In genomic region chr10:29766753-29767152, GRCh38 we compare ENCODE assay signal across 23 cellular contexts.
A peak's percentile ranks its signal among the peaks of the same experiment; 100 is the strongest.
DNase-seq lines count a peak whose midpoint lies in the region; ATAC-seq, FAIRE-seq and TF ChIP-seq lines count a peak whose summit lies in the region.
"Had no signal": no experiment of that assay in that cellular context is flagged by ENCODE, and none has a peak within 500 bp of the region (broad histone marks: within the 10 kb centered on the region; RNA-seq: fewer than 3 reads in every experiment).

No MANE protein-coding gene starts in this region.

- H3K27ac Mint-ChIP-seq in GM23338 = no peak overlapping the region
- H3K27ac Mint-ChIP-seq: CD4-positive, alpha-beta T cell; HFFc6 had no signal

- no peak overlapping the region for H3K4ac ChIP-seq in mesenchymal stem cell (ENCODE audit: low read depth in 1 of 2, low read length in 2 of 2)

- no peak overlapping the region for H3K23ac ChIP-seq in mesenchymal stem cell (ENCODE audit: low read length in 2 of 2)

- peaks cover 2% of the 10 kb centered on the region for H3K27me3 Mint-ChIP-seq in GM23338 (ENCODE audit: insufficient read depth, low read depth, poor library complexity)

- H3K36me3 Mint-ChIP-seq in GM23338 (ENCODE audit: low read depth) = 0 out of 3 replicates have a peak, but pooled peaks cover 3% of the 10 kb centered on the region

- H2BK12ac ChIP-seq in mesenchymal stem cell (ENCODE audit: low read length in 2 of 2) = no peak overlapping the region

- H3K14ac ChIP-seq in mesenchymal stem cell (ENCODE audit: low read length in 2 of 2) = no peak overlapping the region

- H3K9me3 ChIP-seq in mesenchymal stem cell (ENCODE audit: control insufficient read depth, low read length) (no peaks in the 10 kb centered on the region), sigmoid colon (no peaks in the 10 kb centered on the region)
- H3K9me3 ChIP-seq: A549, Caco-2 had no signal

- no peaks in the 10 kb centered on the region for H3K4me1 ChIP-seq in GM23338 (ENCODE audit: insufficient read depth)
- H3K4me1 ChIP-seq in mesenchymal stem cell (ENCODE audit: control insufficient read depth, insufficient read depth, low read depth, low read length) = peaks cover 1% of the 10 kb centered on the region
- peaks cover 0 to 18% (median 14%) of the 10 kb centered on the region in 4 donors for H3K4me1 ChIP-seq in sigmoid colon
- H3K4me1 ChIP-seq: A549 had no signal

- FAIRE-seq in urothelium cell line (lab: Jason Lieb, UNC) = no peak
- FAIRE-seq: A549, D721Med, G401.6, GM12891, GM19239, HepG2 had no signal

- no peak for TF ChIP-seq EP300 in sigmoid colon (IDR thresholded peaks at IDR 0.05)

- H3F3A ChIP-seq in GM23338 (replicated peaks; ENCODE audit: low read depth) = no peaks in the 10 kb centered on the region

- 46% methylated on average over 3 of the region's 3 CpGs for WGBS in mesenchymal stem cell
- 65 to 66% methylated on average over 3 of the region's 3 CpGs for WGBS in sigmoid colon, 2 donors

- H2BK120ac ChIP-seq in mesenchymal stem cell (ENCODE audit: low read depth, low read length) = no peak overlapping the region

- H3K4me3 ChIP-seq in GM23338 (no peak overlapping the region), mesenchymal stem cell (ENCODE audit: insufficient read depth in 1 of 2, low read depth in 1 of 2, low read length in 2 of 2) (no peak overlapping the region), sigmoid colon (no peak overlapping the region), foreskin fibroblast (ENCODE audit: low read depth in 1 of 2, low read length in 2 of 2) (no peak overlapping the region)
- H3K4me3 ChIP-seq: A549 had no signal

- no peak overlapping the region for H3K4me3 Mint-ChIP-seq in GM23338
- H3K4me3 Mint-ChIP-seq: CD4-positive, alpha-beta T cell; HFFc6 had no signal

- ATAC-seq in GM23338 = no peak
- ATAC-seq: HCT116, HepG2 had no signal

- no peak overlapping the region for H3K27ac ChIP-seq in GM23338 (ENCODE audit: low read depth)
- H3K27ac ChIP-seq in mesenchymal stem cell (ENCODE audit: low read length, poor library complexity, severe bottlenecking) = no peak overlapping the region
- H3K27ac ChIP-seq in sigmoid colon = peak overlapping the region in 3 of 4 donors; percentile 33 to 69 (median 65)
- H3K27ac ChIP-seq: 22Rv1, A549, C4-2B had no signal

- 0 out of 2 replicates have a peak overlapping the region, but pooled peaks have one; percentile 59 for H2AFZ ChIP-seq in GM23338
- H2AFZ ChIP-seq in mesenchymal stem cell (ENCODE audit: low read depth, low read length) = no peak overlapping the region

- no peak overlapping the region for H2BK15ac ChIP-seq in mesenchymal stem cell (ENCODE audit: low read depth, poor library complexity, severe bottlenecking)

- no peak for TF ChIP-seq CTCF in GM23338 (conservative IDR thresholded peaks at IDR 0.05; ENCODE audit: low read depth in 2 of 2)
- no peak for TF ChIP-seq CTCF in sigmoid colon (IDR thresholded peaks at IDR 0.05)
- no peak for TF ChIP-seq CTCF in foreskin fibroblast (IDR thresholded peaks at IDR 0.05; ENCODE audit: low read depth, low read length)

- H2BK5ac ChIP-seq in mesenchymal stem cell (ENCODE audit: low read depth, low read length, poor library complexity, severe bottlenecking) = no peak overlapping the region

- H3K18ac ChIP-seq in mesenchymal stem cell (ENCODE audit: low read depth in 1 of 2, low read length in 2 of 2) = peak overlapping the region in 1 of 2 experiments; percentile 53

- H3K36me3 ChIP-seq in GM23338 (ENCODE audit: insufficient read depth) = no peaks in the 10 kb centered on the region
- H3K36me3 ChIP-seq in mesenchymal stem cell (ENCODE audit: control insufficient read depth in 1 of 2, insufficient read depth in 2 of 2, low read depth in 1 of 2, low read length in 2 of 2) = no peaks in the 10 kb centered on the region
- no peaks in the 10 kb centered on the region for H3K36me3 ChIP-seq in sigmoid colon

- DNase-seq in GM23338 (ENCODE audit: low spot score) = no peak
- DNase-seq in amniotic epithelial cell (ENCODE audit: low read depth) = peak; percentile 82
- peak; percentile 41 for DNase-seq in mesenchymal stem cell
- DNase-seq in sigmoid colon = no peak
- DNase-seq in urothelium cell line (ENCODE audit: low spot score) = no peak
- no peak for DNase-seq in NCI-H2081 treated with DMSO at 0.1 percent for 48 hours (lab: John Stamatoyannopoulos, UW)
- no peak for DNase-seq in foreskin fibroblast
- DNase-seq in HK-2 (ENCODE audit: unreplicated experiment) = no peak
- DNase-seq: AML-193; Caco-2; CD4-positive, alpha-beta T cell; GOT3; H7; HFFc6 had no signal

- H3K4me1 Mint-ChIP-seq in GM23338 = peaks cover 9% of the 10 kb centered on the region

- H3K9me2 ChIP-seq in GM23338 (ENCODE audit: insufficient read depth) = no peaks in the 10 kb centered on the region

- no peak overlapping the region for H2AK5ac ChIP-seq in mesenchymal stem cell (ENCODE audit: low read length, severe bottlenecking)

- no peaks in the 10 kb centered on the region for H3K27me3 ChIP-seq in GM23338 (ENCODE audit: insufficient read depth)
- peaks cover 0 to 10% of the 10 kb centered on the region in 2 experiments for H3K27me3 ChIP-seq in mesenchymal stem cell (ENCODE audit: control insufficient read depth in 1 of 2, insufficient read depth in 1 of 2, low read length in 2 of 2)
- no peaks in the 10 kb centered on the region for H3K27me3 ChIP-seq in sigmoid colon

- intact Hi-C loops in sigmoid colon (cut with DNase I) = no loop called here

- H3K79me1 ChIP-seq in mesenchymal stem cell (replicated peaks; ENCODE audit: low read length, poor library complexity, severe bottlenecking) = no peaks in the 10 kb centered on the region

- no peaks in the 10 kb centered on the region for H4K20me1 ChIP-seq in GM23338 (replicated peaks; ENCODE audit: insufficient read depth)

- no peaks in the 10 kb centered on the region for H3K79me2 ChIP-seq in GM23338 (replicated peaks; ENCODE audit: insufficient read depth)

- H4K91ac ChIP-seq in mesenchymal stem cell (ENCODE audit: low read length) = peak overlapping the region; percentile 9

- H3K4me2 ChIP-seq in GM23338 (no peak overlapping the region), mesenchymal stem cell (ENCODE audit: low read length, poor library complexity, severe bottlenecking) (no peak overlapping the region)
- H3K4me2 ChIP-seq: A549 had no signal

- no peak overlapping the region for H3K9ac ChIP-seq in mesenchymal stem cell (ENCODE audit: low read length)

- peaks cover 4% of the 10 kb centered on the region; the same call in 2 of the 3 replicates for H3K9me3 Mint-ChIP-seq in GM23338
- H3K9me3 Mint-ChIP-seq: CD4-positive, alpha-beta T cell; HFFc6 had no signal

- peak overlapping the region; percentile 47 for H4K8ac ChIP-seq in mesenchymal stem cell (ENCODE audit: low read length)

- no peak for TF ChIP-seq POLR2A in sigmoid colon (IDR thresholded peaks at IDR 0.05)

TF ChIP-seq in GM23338, 12 proteins besides CTCF, POLR2A, EP300 and RAD21 (continues in another document):
- TF ChIP-seq, protein P1, sequence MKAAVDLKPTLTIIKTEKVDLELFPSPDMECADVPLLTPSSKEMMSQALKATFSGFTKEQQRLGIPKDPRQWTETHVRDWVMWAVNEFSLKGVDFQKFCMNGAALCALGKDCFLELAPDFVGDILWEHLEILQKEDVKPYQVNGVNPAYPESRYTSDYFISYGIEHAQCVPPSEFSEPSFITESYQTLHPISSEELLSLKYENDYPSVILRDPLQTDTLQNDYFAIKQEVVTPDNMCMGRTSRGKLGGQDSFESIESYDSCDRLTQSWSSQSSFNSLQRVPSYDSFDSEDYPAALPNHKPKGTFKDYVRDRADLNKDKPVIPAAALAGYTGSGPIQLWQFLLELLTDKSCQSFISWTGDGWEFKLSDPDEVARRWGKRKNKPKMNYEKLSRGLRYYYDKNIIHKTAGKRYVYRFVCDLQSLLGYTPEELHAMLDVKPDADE (IDR thresholded peaks at IDR 0.05) = no peak
- no peak for TF ChIP-seq STAT1 (IDR thresholded peaks at IDR 0.05; ENCODE audit: unreplicated experiment)
- TF ChIP-seq JUNB (IDR thresholded peaks at IDR 0.05; ENCODE audit: unreplicated experiment) = no peak
- TF ChIP-seq NANOG (IDR thresholded peaks at IDR 0.05; ENCODE audit: borderline replicate concordance) = no peak
- TF ChIP-seq, protein P2, sequence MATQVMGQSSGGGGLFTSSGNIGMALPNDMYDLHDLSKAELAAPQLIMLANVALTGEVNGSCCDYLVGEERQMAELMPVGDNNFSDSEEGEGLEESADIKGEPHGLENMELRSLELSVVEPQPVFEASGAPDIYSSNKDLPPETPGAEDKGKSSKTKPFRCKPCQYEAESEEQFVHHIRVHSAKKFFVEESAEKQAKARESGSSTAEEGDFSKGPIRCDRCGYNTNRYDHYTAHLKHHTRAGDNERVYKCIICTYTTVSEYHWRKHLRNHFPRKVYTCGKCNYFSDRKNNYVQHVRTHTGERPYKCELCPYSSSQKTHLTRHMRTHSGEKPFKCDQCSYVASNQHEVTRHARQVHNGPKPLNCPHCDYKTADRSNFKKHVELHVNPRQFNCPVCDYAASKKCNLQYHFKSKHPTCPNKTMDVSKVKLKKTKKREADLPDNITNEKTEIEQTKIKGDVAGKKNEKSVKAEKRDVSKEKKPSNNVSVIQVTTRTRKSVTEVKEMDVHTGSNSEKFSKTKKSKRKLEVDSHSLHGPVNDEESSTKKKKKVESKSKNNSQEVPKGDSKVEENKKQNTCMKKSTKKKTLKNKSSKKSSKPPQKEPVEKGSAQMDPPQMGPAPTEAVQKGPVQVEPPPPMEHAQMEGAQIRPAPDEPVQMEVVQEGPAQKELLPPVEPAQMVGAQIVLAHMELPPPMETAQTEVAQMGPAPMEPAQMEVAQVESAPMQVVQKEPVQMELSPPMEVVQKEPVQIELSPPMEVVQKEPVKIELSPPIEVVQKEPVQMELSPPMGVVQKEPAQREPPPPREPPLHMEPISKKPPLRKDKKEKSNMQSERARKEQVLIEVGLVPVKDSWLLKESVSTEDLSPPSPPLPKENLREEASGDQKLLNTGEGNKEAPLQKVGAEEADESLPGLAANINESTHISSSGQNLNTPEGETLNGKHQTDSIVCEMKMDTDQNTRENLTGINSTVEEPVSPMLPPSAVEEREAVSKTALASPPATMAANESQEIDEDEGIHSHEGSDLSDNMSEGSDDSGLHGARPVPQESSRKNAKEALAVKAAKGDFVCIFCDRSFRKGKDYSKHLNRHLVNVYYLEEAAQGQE (IDR thresholded peaks at IDR 0.05; ENCODE audit: unreplicated experiment) = no peak
- TF ChIP-seq POLR2AphosphoS5 (IDR thresholded peaks at IDR 0.05; ENCODE audit: low read depth) = no peak
- TF ChIP-seq CREB1 (CRISPR knock-in tag; IDR thresholded peaks at IDR 0.05; ENCODE audit: low read depth) = no peak
- TF ChIP-seq ZNF331 (CRISPR knock-in tag; IDR thresholded peaks at IDR 0.05; ENCODE audit: low read depth) = no peak

Comparison
In these comparisons a context has a peak if more than half of its experiments do, and no peak if none do; other contexts are left out.
1. DNase-seq: peak in amniotic epithelial cell (single experiment) and mesenchymal stem cell (single experiment); none in GM23338 (single experiment), sigmoid colon (single experiment), urothelium cell line (single experiment), NCI-H2081 treated with DMSO at 0.1 percent for 48 hours (single experiment), foreskin fibroblast (0 of 2) and HK-2 (single experiment).
2. H3K27ac ChIP-seq: peak in sigmoid colon (3 of 4); none in GM23338 (single experiment) and mesenchymal stem cell (single experiment).